Comparison of ENCODE assay signal across 21 cellular contexts in the genomic region with DNA sequence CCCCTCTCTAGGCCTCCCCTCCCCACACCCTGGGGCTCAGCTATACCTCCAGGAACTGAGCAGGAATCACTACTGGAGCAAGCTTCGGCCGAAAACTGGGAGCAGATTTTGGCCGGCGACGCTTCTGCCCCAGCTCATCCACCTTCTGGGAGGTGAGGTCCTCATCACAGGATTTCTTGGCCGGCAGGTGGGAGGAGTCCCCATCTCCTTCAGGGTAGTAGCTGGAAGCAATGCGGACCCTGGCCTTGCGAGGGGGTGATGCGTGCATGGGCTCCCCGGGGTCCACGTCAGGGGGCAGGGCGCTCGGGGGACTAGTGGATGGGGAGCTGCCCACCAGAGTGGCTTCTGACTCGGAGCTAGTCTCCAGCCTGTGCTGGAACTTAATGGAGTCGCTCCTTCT.
DNase-seq lines count a peak whose midpoint lies in the region; ATAC-seq and TF ChIP-seq lines count a peak whose summit lies in the region.
"Had no signal": no experiment of that assay in that cellular context is flagged by ENCODE, and none has a peak within 500 bp of the region (broad histone marks: within the 10 kb centered on the region; RNA-seq: fewer than 3 reads in every experiment).

No MANE protein-coding gene starts in this region.

- H3K27ac Mint-ChIP-seq in activated CD8-positive, alpha-beta T cell treated with anti-CD3 and anti-CD28 coated beads for 36 hours: peak overlapping the region; percentile 77
- no peak overlapping the region for H3K27ac Mint-ChIP-seq in activated CD8-positive, alpha-beta T cell treated with anti-CD3 and anti-CD28 coated beads, Interleukin-2, amount 10 ng/mL, durations not matched to agents 7 days and 5 days

- intact Hi-C loops in activated CD8-positive, alpha-beta T cell treated with anti-CD3 and anti-CD28 coated beads for 36 hours (cut with micrococcal nuclease): no loop called here
- intact Hi-C loops in esophagus muscularis mucosa (cut with DNase I): no loop called here

- H3K4me3 ChIP-seq in RWPE2 (ENCODE audit: severe bottlenecking) (no peak overlapping the region), osteoblast (ENCODE audit: insufficient read depth, low read length) (no peak overlapping the region), esophagus muscularis mucosa (no peak overlapping the region)
- H3K4me3 ChIP-seq: GM23248 had no signal

- no peaks in the 10 kb centered on the region for H3K9me3 Mint-ChIP-seq in activated CD8-positive, alpha-beta T cell treated with anti-CD3 and anti-CD28 coated beads for 36 hours
- H3K9me3 Mint-ChIP-seq in activated CD8-positive, alpha-beta T cell treated with anti-CD3 and anti-CD28 coated beads, Interleukin-2, amount 10 ng/mL, durations not matched to agents 7 days and 5 days (ENCODE audit: insufficient read depth): no peaks in the 10 kb centered on the region
- H3K9me3 Mint-ChIP-seq: CD14-positive monocyte, IgD-negative memory B cell had no signal

- ATAC-seq in activated CD8-positive, alpha-beta T cell treated with anti-CD3 and anti-CD28 coated beads for 36 hours: no peak
- ATAC-seq in activated CD8-positive, alpha-beta T cell treated with anti-CD3 and anti-CD28 coated beads, Interleukin-2, amount 10 ng/mL, durations not matched to agents 7 days and 5 days: no peak
- ATAC-seq in RWPE2 (ENCODE audit: low read depth): no peak
- ATAC-seq: HCT116 had no signal

- WGBS in esophagus muscularis mucosa: 94% methylated on average over 10 of the region's 15 CpGs

- H2AFZ ChIP-seq in osteoblast (ENCODE audit: low read length): no peak overlapping the region
- H2AFZ ChIP-seq: GM23248 had no signal

- TF ChIP-seq EP300 in esophagus muscularis mucosa (IDR thresholded peaks at IDR 0.05): no peak

- peaks cover 8% of the 10 kb centered on the region for H3K4me1 Mint-ChIP-seq in activated CD8-positive, alpha-beta T cell treated with anti-CD3 and anti-CD28 coated beads for 36 hours (ENCODE audit: low read depth)
- peaks cover 10% of the 10 kb centered on the region for H3K4me1 Mint-ChIP-seq in activated CD8-positive, alpha-beta T cell treated with anti-CD3 and anti-CD28 coated beads, Interleukin-2, amount 10 ng/mL, durations not matched to agents 7 days and 5 days (ENCODE audit: low read depth)
- H3K4me1 Mint-ChIP-seq: CD14-positive monocyte, IgD-negative memory B cell had no signal

- POLR2A ChIA-PET in activated CD8-positive, alpha-beta T cell treated with anti-CD3 and anti-CD28 coated beads for 36 hours (lab: Charles Lee): no interaction called here
- POLR2A ChIA-PET in activated CD8-positive, alpha-beta T cell treated with anti-CD3 and anti-CD28 coated beads, Interleukin-2, amount 10 ng/mL, durations not matched to agents 7 days and 5 days (lab: Charles Lee): no interaction called here

- H3K36me3 ChIP-seq in RWPE2 (ENCODE audit: low read depth) (peaks cover 97% of the 10 kb centered on the region), osteoblast (ENCODE audit: insufficient read depth, low read length) (peaks cover 46% of the 10 kb centered on the region), esophagus muscularis mucosa (peaks cover 62 to 100% (median 82%) of the 10 kb centered on the region in 4 donors)

- TF ChIP-seq POLR2A in esophagus muscularis mucosa (IDR thresholded peaks at IDR 0.05; ENCODE audit: low read depth): no peak

- no peak for DNase-seq in activated CD8-positive, alpha-beta T cell treated with anti-CD3 and anti-CD28 coated beads for 36 hours
- no peak for DNase-seq in activated CD8-positive, alpha-beta T cell treated with anti-CD3 and anti-CD28 coated beads, Interleukin-2, amount 10 ng/mL, durations not matched to agents 7 days and 5 days
- DNase-seq in RWPE2 (ENCODE audit: low spot score) (no peak), epithelial cell of prostate (ENCODE audit: low read depth, low spot score) (no peak), osteoblast (ENCODE audit: insufficient read length, low spot score, missing footprints) (peak; percentile 61), NCI-H510A (lab: John Stamatoyannopoulos, UW) (no peak), NCI-H1694 (lab: John Stamatoyannopoulos, UW) (no peak), esophagus muscularis mucosa (ENCODE audit: extremely low spot score) (no peak)
- DNase-seq: 8988T, AML-193, GM23248, MV-4-11, NCI-H1105 treated with DMSO at 0.1 percent for 48 hours, NCI-H2081, NCI-H2171 treated with DMSO at 0.1 percent for 48 hours, NCI-H526, OCI-M1, SHP77 had no signal

- CTCF ChIA-PET in activated CD8-positive, alpha-beta T cell treated with anti-CD3 and anti-CD28 coated beads for 36 hours (lab: Charles Lee): interaction anchor here (0.6 kb wide), 1 partner anchor 1685 kb away, joined by 3 read pairs; no protein-coding TSS in a partner anchor
- CTCF ChIA-PET in activated CD8-positive, alpha-beta T cell treated with anti-CD3 and anti-CD28 coated beads, Interleukin-2, amount 10 ng/mL, durations not matched to agents 7 days and 5 days (lab: Charles Lee): interaction anchor here (1.5 kb wide), 1 partner anchor 17 kb away, joined by 6 read pairs; no protein-coding TSS in a partner anchor

- no peaks in the 10 kb centered on the region for H3K27me3 Mint-ChIP-seq in activated CD8-positive, alpha-beta T cell treated with anti-CD3 and anti-CD28 coated beads for 36 hours
- no peaks in the 10 kb centered on the region for H3K27me3 Mint-ChIP-seq in activated CD8-positive, alpha-beta T cell treated with anti-CD3 and anti-CD28 coated beads, Interleukin-2, amount 10 ng/mL, durations not matched to agents 7 days and 5 days (ENCODE audit: low read depth)
- H3K27me3 Mint-ChIP-seq: IgD-negative memory B cell had no signal

- H3K4me2 ChIP-seq in osteoblast (ENCODE audit: insufficient read depth, low read length): no peak overlapping the region

- H3K79me2 ChIP-seq in osteoblast (ENCODE audit: insufficient read depth, low read length): no peaks in the 10 kb centered on the region

- TF ChIP-seq CTCF in activated CD8-positive, alpha-beta T cell treated with anti-CD3 and anti-CD28 coated beads for 36 hours (IDR thresholded peaks at IDR 0.05): no peak
- TF ChIP-seq CTCF in RWPE2 (IDR thresholded peaks at IDR 0.05; ENCODE audit: poor library complexity, severe bottlenecking) (no peak), osteoblast (IDR thresholded peaks at IDR 0.05; ENCODE audit: extremely low read depth, low read depth, low read length) (no peak), esophagus muscularis mucosa (IDR thresholded peaks at IDR 0.05) (no peak)

- H3K4me1 ChIP-seq in RWPE2 (ENCODE audit: insufficient read depth, poor library complexity, severe bottlenecking): peaks cover 15% of the 10 kb centered on the region
- H3K4me1 ChIP-seq in osteoblast (ENCODE audit: insufficient read depth, low read length): no peaks in the 10 kb centered on the region
- peaks cover 0 to 7% (median 1%) of the 10 kb centered on the region in 4 donors for H3K4me1 ChIP-seq in esophagus muscularis mucosa

- H3K27ac ChIP-seq in RWPE2 (ENCODE audit: poor library complexity, severe bottlenecking) (peak overlapping the region; percentile 49), epithelial cell of prostate (peak overlapping the region; percentile 50), osteoblast (ENCODE audit: low read depth, low read length) (no peak overlapping the region), esophagus muscularis mucosa (replicated peaks in 1 of 4) (no peak overlapping the region)
- H3K27ac ChIP-seq: GM23248 had no signal

- no peaks in the 10 kb centered on the region for H3K36me3 Mint-ChIP-seq in activated CD8-positive, alpha-beta T cell treated with anti-CD3 and anti-CD28 coated beads for 36 hours (ENCODE audit: low read depth)
- no peaks in the 10 kb centered on the region for H3K36me3 Mint-ChIP-seq in activated CD8-positive, alpha-beta T cell treated with anti-CD3 and anti-CD28 coated beads, Interleukin-2, amount 10 ng/mL, durations not matched to agents 7 days and 5 days (ENCODE audit: low read depth)
- H3K36me3 Mint-ChIP-seq: CD14-positive monocyte had no signal

- H4K20me1 ChIP-seq in osteoblast (ENCODE audit: insufficient read depth, low read length): no peaks in the 10 kb centered on the region

- no peaks in the 10 kb centered on the region for H3K9me3 ChIP-seq in RWPE2 (ENCODE audit: severe bottlenecking)
- H3K9me3 ChIP-seq in osteoblast (ENCODE audit: low read depth, low read length): no peaks in the 10 kb centered on the region
- no peaks in the 10 kb centered on the region for H3K9me3 ChIP-seq in esophagus muscularis mucosa

- no peak overlapping the region for H3K4me3 Mint-ChIP-seq in activated CD8-positive, alpha-beta T cell treated with anti-CD3 and anti-CD28 coated beads for 36 hours
- no peak overlapping the region for H3K4me3 Mint-ChIP-seq in activated CD8-positive, alpha-beta T cell treated with anti-CD3 and anti-CD28 coated beads, Interleukin-2, amount 10 ng/mL, durations not matched to agents 7 days and 5 days
- H3K4me3 Mint-ChIP-seq: CD14-positive monocyte, IgD-negative memory B cell had no signal

- no peaks in the 10 kb centered on the region for H3K27me3 ChIP-seq in RWPE2 (ENCODE audit: insufficient read depth, poor library complexity, severe bottlenecking)
- no peaks in the 10 kb centered on the region for H3K27me3 ChIP-seq in osteoblast (ENCODE audit: insufficient read depth, low read length)
- no peaks in the 10 kb centered on the region for H3K27me3 ChIP-seq in esophagus muscularis mucosa

Comparison
In these comparisons a context has a peak if more than half of its experiments do, and no peak if none do; other contexts are left out.
1. H3K27ac ChIP-seq: peak in RWPE2 (single experiment) and epithelial cell of prostate (single experiment); none in osteoblast (single experiment) and esophagus muscularis mucosa (0 of 4).